35 cellular contexts compared by ENCODE assay signal in genomic region chr3:44326515-44326914, GRCh38.
"Had no signal": no experiment of that assay in that cellular context is flagged by ENCODE, and none has a peak within 500 bp of the region (broad histone marks: within the 10 kb centered on the region; RNA-seq: fewer than 3 reads in every experiment).

No MANE protein-coding gene starts in this region.

- H3K9me3 ChIP-seq: adrenal gland, body of pancreas, breast epithelium had no signal

- H3K36me3 ChIP-seq: adrenal gland, brain microvascular endothelial cell, breast epithelium had no signal

- H3K4me1 Mint-ChIP-seq: activated B cell treated with CpG ODN at 0.5 μM for 24 hours; activated CD4-positive, alpha-beta T cell treated with anti-CD3 and anti-CD28 coated beads, Interleukin-2, amount 10 ng/mL, durations not matched to agents 24 days and 14 days; activated naive CD8-positive, alpha-beta T cell treated with anti-CD3 and anti-CD28 coated beads for 36 hours; activated T-helper 17 cell treated with anti-CD3 and anti-CD28 coated beads, Interleukin-2, amount 50 U/mL, for 72 hours; T-cell had no signal

- ATAC-seq: activated CD8-positive, alpha-beta T cell treated with anti-CD3 and anti-CD28 coated beads for 36 hours; activated naive CD4-positive, alpha-beta T cell treated with anti-CD3 and anti-CD28 coated beads, Interleukin-2, amount 50 U/mL, for 72 hours; activated T-cell treated with anti-CD3 and anti-CD28 coated beads, Interleukin-2, amount 50 U/mL, for 4 hours; activated T-cell treated with anti-CD3 and anti-CD28 coated beads, Interleukin-2, amount 50 U/mL, for 72 hours; activated T-helper 17 cell treated with anti-CD3 and anti-CD28 coated beads, Interleukin-2, amount 50 U/mL, for 72 hours; body of pancreas; T-cell; T-helper 17 cell had no signal

- H3K4me1 ChIP-seq: adrenal gland, breast epithelium had no signal

- H3K4me3 ChIP-seq: adrenal gland, body of pancreas, breast epithelium had no signal

- H3K27me3 ChIP-seq: adrenal gland, body of pancreas, brain microvascular endothelial cell, breast epithelium had no signal

- H3K27ac ChIP-seq: adrenal gland, body of pancreas, brain microvascular endothelial cell, breast epithelium, VCaP had no signal

- H3K4me3 Mint-ChIP-seq: activated B cell treated with CpG ODN at 0.5 μM for 24 hours; activated CD4-positive, alpha-beta memory T cell treated with anti-CD3 and anti-CD28 coated beads for 36 hours; activated CD4-positive, alpha-beta T cell treated with anti-CD3 and anti-CD28 coated beads, Interleukin-2, amount 10 ng/mL, durations not matched to agents 24 days and 14 days; activated CD8-positive, alpha-beta T cell treated with anti-CD3 and anti-CD28 coated beads for 36 hours; activated naive CD4-positive, alpha-beta T cell treated with anti-CD3 and anti-CD28 coated beads for 36 hours; activated naive CD8-positive, alpha-beta T cell treated with anti-CD3 and anti-CD28 coated beads for 36 hours; activated T-cell treated with anti-CD3 and anti-CD28 coated beads, Interleukin-2, amount 50 U/mL, for 4 hours; activated T-cell treated with anti-CD3 and anti-CD28 coated beads, Interleukin-2, amount 50 U/mL, for 72 hours; activated T-helper 1 cell treated with anti-CD3 and anti-CD28 coated beads, Interleukin-12 subunit alpha, Interleukin-12 subunit beta, Interleukin-2, Interleukin-4 antibody, amounts not matched to agents 30 ng/mL and 10 ng/mL and 1 ng/mL, durations not matched to agents 14 hours and 24 hours and 36 hours; activated T-helper 17 cell treated with anti-CD3 and anti-CD28 coated beads, Interleukin-2, amount 50 U/mL, for 72 hours; T-cell; T-helper 17 cell had no signal

- H3K36me3 Mint-ChIP-seq: activated CD4-positive, alpha-beta memory T cell treated with anti-CD3 and anti-CD28 coated beads for 36 hours; activated naive CD4-positive, alpha-beta T cell treated with anti-CD3 and anti-CD28 coated beads, Interleukin-2, amount 50 U/mL, for 72 hours; activated naive CD8-positive, alpha-beta T cell treated with anti-CD3 and anti-CD28 coated beads for 36 hours; T-cell had no signal

- FAIRE-seq: astrocyte, TTC549 had no signal

- H3K9me3 Mint-ChIP-seq: activated B cell treated with CpG ODN at 0.5 μM for 24 hours; activated CD4-positive, alpha-beta memory T cell treated with anti-CD3 and anti-CD28 coated beads for 36 hours; activated CD4-positive, alpha-beta T cell treated with anti-CD3 and anti-CD28 coated beads, Interleukin-2, amount 10 ng/mL, durations not matched to agents 24 days and 14 days; activated CD8-positive, alpha-beta T cell treated with anti-CD3 and anti-CD28 coated beads for 36 hours; activated naive CD4-positive, alpha-beta T cell treated with anti-CD3 and anti-CD28 coated beads for 36 hours; activated naive CD4-positive, alpha-beta T cell treated with anti-CD3 and anti-CD28 coated beads, Interleukin-2, amount 50 U/mL, for 72 hours; activated naive CD8-positive, alpha-beta T cell treated with anti-CD3 and anti-CD28 coated beads for 36 hours; activated T-cell treated with anti-CD3 and anti-CD28 coated beads, Interleukin-2, amount 50 U/mL, for 4 hours; activated T-cell treated with anti-CD3 and anti-CD28 coated beads, Interleukin-2, amount 50 U/mL, for 72 hours; activated T-helper 1 cell treated with anti-CD3 and anti-CD28 coated beads, Interleukin-12 subunit alpha, Interleukin-12 subunit beta, Interleukin-2, Interleukin-4 antibody, amounts not matched to agents 30 ng/mL and 10 ng/mL and 1 ng/mL, durations not matched to agents 14 hours and 24 hours and 36 hours; activated T-helper 17 cell treated with anti-CD3 and anti-CD28 coated beads, Interleukin-2, amount 50 U/mL, for 72 hours; T-cell had no signal

- DNase-seq: activated B cell treated with CpG ODN at 0.5 μM for 24 hours; activated CD4-positive, alpha-beta memory T cell treated with anti-CD3 and anti-CD28 coated beads for 36 hours; activated CD4-positive, alpha-beta T cell treated with anti-CD3 and anti-CD28 coated beads for 4 hours; activated CD4-positive, alpha-beta T cell treated with anti-CD3 and anti-CD28 coated beads, Interleukin-2, amount 10 ng/mL, durations not matched to agents 24 days and 14 days; activated CD4-positive, alpha-beta T cell treated with anti-CD3 and anti-CD28 coated beads, Interleukin-2, amount 50 U/mL, for 1 hour; activated CD4-positive, alpha-beta T cell treated with anti-CD3 and anti-CD28 coated beads, Interleukin-2, amount 50 U/mL, for 4 hours; activated CD4-positive, CD25-positive, alpha-beta regulatory T cell treated with anti-CD3 and anti-CD28 coated beads, Interleukin-2, amount 50 U/mL, for 72 hours; activated CD8-positive, alpha-beta memory T cell treated with anti-CD3 and anti-CD28 coated beads, Interleukin-2, amount 50 U/mL, for 4 hours; activated CD8-positive, alpha-beta T cell treated with anti-CD3 and anti-CD28 coated beads for 36 hours; activated effector memory CD4-positive, alpha-beta T cell treated with anti-CD3 and anti-CD28 coated beads, Interleukin-2, amount 50 U/mL, for 16 hours; activated gamma-delta T cell treated with Interleukin-2 at 50 U/mL for 16 hours; activated naive CD4-positive, alpha-beta T cell; activated naive CD4-positive, alpha-beta T cell treated with anti-CD3 and anti-CD28 coated beads for 36 hours; activated naive CD4-positive, alpha-beta T cell treated with anti-CD3 and anti-CD28 coated beads, Interleukin-2, amount 50 U/mL, for 16 hours; activated naive CD8-positive, alpha-beta T cell treated with anti-CD3 and anti-CD28 coated beads for 36 hours; activated T-cell treated with anti-CD3 and anti-CD28 coated beads for 4 hours; activated T-cell treated with anti-CD3 and anti-CD28 coated beads, Interleukin-2, amount 50 U/mL, for 1 hour; activated T-cell treated with anti-CD3 and anti-CD28 coated beads, Interleukin-2, amount 50 U/mL, for 4 hours; activated T-cell treated with anti-CD3 and anti-CD28 coated beads, Interleukin-2, amount 50 U/mL, for 72 hours; adrenal gland; amniotic stem cell; aorta; body of pancreas; brain microvascular endothelial cell; central memory CD4-positive, alpha-beta T cell; T-cell; T-helper 17 cell; T-helper 9 cell had no signal

- H3K27ac Mint-ChIP-seq: activated B cell treated with CpG ODN at 0.5 μM for 24 hours; activated CD4-positive, alpha-beta memory T cell treated with anti-CD3 and anti-CD28 coated beads for 36 hours; activated CD4-positive, alpha-beta T cell treated with anti-CD3 and anti-CD28 coated beads, Interleukin-2, amount 10 ng/mL, durations not matched to agents 24 days and 14 days; activated CD8-positive, alpha-beta T cell treated with anti-CD3 and anti-CD28 coated beads for 36 hours; activated naive CD4-positive, alpha-beta T cell treated with anti-CD3 and anti-CD28 coated beads for 36 hours; activated naive CD4-positive, alpha-beta T cell treated with anti-CD3 and anti-CD28 coated beads, Interleukin-2, amount 50 U/mL, for 72 hours; activated naive CD8-positive, alpha-beta T cell treated with anti-CD3 and anti-CD28 coated beads for 36 hours; activated T-cell treated with anti-CD3 and anti-CD28 coated beads, Interleukin-2, amount 50 U/mL, for 72 hours; activated T-helper 1 cell treated with anti-CD3 and anti-CD28 coated beads, Interleukin-12 subunit alpha, Interleukin-12 subunit beta, Interleukin-2, Interleukin-4 antibody, amounts not matched to agents 30 ng/mL and 10 ng/mL and 1 ng/mL, durations not matched to agents 14 hours and 24 hours and 36 hours; activated T-helper 17 cell treated with anti-CD3 and anti-CD28 coated beads, Interleukin-2, amount 50 U/mL, for 72 hours; T-cell; T-helper 17 cell had no signal
